8 cellular contexts compared by ENCODE assay signal in genomic region chr3:101924621-101925020, GRCh38.
DNase-seq lines count a peak whose midpoint lies in the region; ATAC-seq and TF ChIP-seq lines count a peak whose summit lies in the region.
"Not testable (repeated sequence)": the region's sequence is repeated elsewhere in the genome, so short reads cannot be mapped to it uniquely, and the experiment has no call there.

No MANE protein-coding gene starts in this region.

- peaks cover 49% of the 10 kb centered on the region for H3K4me1 ChIP-seq in SJSA1 (replicated peaks)
- peaks cover 23% of the 10 kb centered on the region for H3K4me1 ChIP-seq in foreskin keratinocyte

- H3K9me3 ChIP-seq in SJSA1 (replicated peaks), result not testable (repeated sequence)

- TF ChIP-seq CTCF in GM12865 (IDR thresholded peaks at IDR 0.05; ENCODE audit: insufficient read depth, low read depth, low read length, missing control alignments); activated B cell treated with CpG ODN at 0.5 μM for 24 hours (IDR thresholded peaks at IDR 0.05); foreskin keratinocyte (conservative IDR thresholded peaks at IDR 0.05): not testable (repeated sequence)

- H3K27ac ChIP-seq in SJSA1 (peak overlapping the region; percentile 38; the same call in 1 of the 2 replicates), foreskin keratinocyte (peak overlapping the region; percentile 20)

- not testable (repeated sequence) for H3K27ac Mint-ChIP-seq in activated B cell treated with CpG ODN at 0.5 μM for 24 hours
- peak overlapping the region; percentile 68 for H3K27ac Mint-ChIP-seq in activated naive CD8-positive, alpha-beta T cell treated with anti-CD3 and anti-CD28 coated beads, Interleukin-2, amount 10 ng/mL, durations not matched to agents 7 days and 5 days
- peak overlapping the region in 6 of 10 donors; percentile 23 to 70 (median 54) for H3K27ac Mint-ChIP-seq in naive thymus-derived CD8-positive, alpha-beta T cell

- POLR2A ChIA-PET in activated B cell treated with CpG ODN at 0.5 μM for 24 hours (lab: Charles Lee), result interaction anchor here (0.8 to 1.4 kb wide), 7 partner anchors 9 to 97 kb away, joined by 3 to 9 read pairs (median 4); no protein-coding TSS in a partner anchor
- POLR2A ChIA-PET in activated naive CD8-positive, alpha-beta T cell treated with anti-CD3 and anti-CD28 coated beads, Interleukin-2, amount 10 ng/mL, durations not matched to agents 7 days and 5 days (lab: Charles Lee), result interaction anchor here (1.1 to 1.2 kb wide), 2 partner anchors 12 to 75 kb away, joined by 3 to 4 read pairs; partner anchors contain the start of gene NFKBIZ
- POLR2A ChIA-PET in naive thymus-derived CD8-positive, alpha-beta T cell (lab: Charles Lee), result interaction anchor here (1.1 kb wide), 1 partner anchor 12 kb away, joined by 3 read pairs; no protein-coding TSS in a partner anchor

- intact Hi-C loops in activated B cell treated with CpG ODN at 0.5 μM for 24 hours (cut with micrococcal nuclease), result not testable (repeated sequence)

- CTCF ChIA-PET in activated B cell treated with CpG ODN at 0.5 μM for 24 hours (lab: Charles Lee), result interaction anchor here (1.4 to 1.8 kb wide), 3 partner anchors 66 to 300 kb away, joined by 3 to 8 read pairs (median 3); no protein-coding TSS in a partner anchor

- H3K27me3 ChIP-seq in SJSA1 (replicated peaks); foreskin keratinocyte: not testable (repeated sequence)

- not testable (repeated sequence) for H3K36me3 ChIP-seq in SJSA1

- peak; percentile 31 for ATAC-seq in activated B cell treated with CpG ODN at 0.5 μM for 24 hours (ENCODE audit: low read depth)
- ATAC-seq in activated naive CD8-positive, alpha-beta T cell treated with anti-CD3 and anti-CD28 coated beads, Interleukin-2, amount 10 ng/mL, durations not matched to agents 7 days and 5 days (ENCODE audit: low read depth), result peak; percentile 65
- ATAC-seq in foreskin keratinocyte, result not testable (repeated sequence)
- ATAC-seq in naive thymus-derived CD8-positive, alpha-beta T cell, result peak; percentile 59 to 75

- DNase-seq in A172 (ENCODE audit: low spot score) (peak; percentile 76), GM12865 (ENCODE audit: low read depth) (peak; percentile 19), LHCN-M2 (ENCODE audit: low read depth) (peak; percentile 26)
- not testable (repeated sequence) for DNase-seq in SJSA1 (ENCODE audit: low read depth in 1 of 2, low spot score in 2 of 2); activated B cell treated with CpG ODN at 0.5 μM for 24 hours; activated naive CD8-positive, alpha-beta T cell treated with anti-CD3 and anti-CD28 coated beads, Interleukin-2, amount 10 ng/mL, durations not matched to agents 7 days and 5 days; foreskin keratinocyte
- peak in 1 of 10 donors; percentile 18 for DNase-seq in naive thymus-derived CD8-positive, alpha-beta T cell

- H3K27me3 Mint-ChIP-seq in activated B cell treated with CpG ODN at 0.5 μM for 24 hours; activated naive CD8-positive, alpha-beta T cell treated with anti-CD3 and anti-CD28 coated beads, Interleukin-2, amount 10 ng/mL, durations not matched to agents 7 days and 5 days; naive thymus-derived CD8-positive, alpha-beta T cell: not testable (repeated sequence)

- H3K9me3 Mint-ChIP-seq in activated B cell treated with CpG ODN at 0.5 μM for 24 hours; naive thymus-derived CD8-positive, alpha-beta T cell: not testable (repeated sequence)
- H3K9me3 Mint-ChIP-seq in activated naive CD8-positive, alpha-beta T cell treated with anti-CD3 and anti-CD28 coated beads, Interleukin-2, amount 10 ng/mL, durations not matched to agents 7 days and 5 days, result peaks cover 26% of the 10 kb centered on the region

- peaks cover 27% of the 10 kb centered on the region for H3K4me1 Mint-ChIP-seq in activated B cell treated with CpG ODN at 0.5 μM for 24 hours
- peaks cover 27% of the 10 kb centered on the region for H3K4me1 Mint-ChIP-seq in activated naive CD8-positive, alpha-beta T cell treated with anti-CD3 and anti-CD28 coated beads, Interleukin-2, amount 10 ng/mL, durations not matched to agents 7 days and 5 days
- H3K4me1 Mint-ChIP-seq in naive thymus-derived CD8-positive, alpha-beta T cell, result peaks cover 15 to 25% (median 23%) of the 10 kb centered on the region in 4 donors

- not testable (repeated sequence) for H3K4me3 ChIP-seq in GM12865 (ENCODE audit: low read depth, low read length); SJSA1

- H3K4me3 Mint-ChIP-seq in activated B cell treated with CpG ODN at 0.5 μM for 24 hours; activated naive CD8-positive, alpha-beta T cell treated with anti-CD3 and anti-CD28 coated beads, Interleukin-2, amount 10 ng/mL, durations not matched to agents 7 days and 5 days: not testable (repeated sequence)
- peak overlapping the region in 6 of 10 donors; percentile 15 to 30 (median 22) for H3K4me3 Mint-ChIP-seq in naive thymus-derived CD8-positive, alpha-beta T cell

- H3K36me3 Mint-ChIP-seq in activated B cell treated with CpG ODN at 0.5 μM for 24 hours (ENCODE audit: low read depth), result not testable (repeated sequence)
- H3K36me3 Mint-ChIP-seq in activated naive CD8-positive, alpha-beta T cell treated with anti-CD3 and anti-CD28 coated beads, Interleukin-2, amount 10 ng/mL, durations not matched to agents 7 days and 5 days, result peaks cover 26% of the 10 kb centered on the region
- H3K36me3 Mint-ChIP-seq in naive thymus-derived CD8-positive, alpha-beta T cell, result peaks cover 0 to 13% (median 5%) of the 10 kb centered on the region in 3 donors
